Comparison of ENCODE assay signal across 8 cellular contexts in the genomic region with DNA sequence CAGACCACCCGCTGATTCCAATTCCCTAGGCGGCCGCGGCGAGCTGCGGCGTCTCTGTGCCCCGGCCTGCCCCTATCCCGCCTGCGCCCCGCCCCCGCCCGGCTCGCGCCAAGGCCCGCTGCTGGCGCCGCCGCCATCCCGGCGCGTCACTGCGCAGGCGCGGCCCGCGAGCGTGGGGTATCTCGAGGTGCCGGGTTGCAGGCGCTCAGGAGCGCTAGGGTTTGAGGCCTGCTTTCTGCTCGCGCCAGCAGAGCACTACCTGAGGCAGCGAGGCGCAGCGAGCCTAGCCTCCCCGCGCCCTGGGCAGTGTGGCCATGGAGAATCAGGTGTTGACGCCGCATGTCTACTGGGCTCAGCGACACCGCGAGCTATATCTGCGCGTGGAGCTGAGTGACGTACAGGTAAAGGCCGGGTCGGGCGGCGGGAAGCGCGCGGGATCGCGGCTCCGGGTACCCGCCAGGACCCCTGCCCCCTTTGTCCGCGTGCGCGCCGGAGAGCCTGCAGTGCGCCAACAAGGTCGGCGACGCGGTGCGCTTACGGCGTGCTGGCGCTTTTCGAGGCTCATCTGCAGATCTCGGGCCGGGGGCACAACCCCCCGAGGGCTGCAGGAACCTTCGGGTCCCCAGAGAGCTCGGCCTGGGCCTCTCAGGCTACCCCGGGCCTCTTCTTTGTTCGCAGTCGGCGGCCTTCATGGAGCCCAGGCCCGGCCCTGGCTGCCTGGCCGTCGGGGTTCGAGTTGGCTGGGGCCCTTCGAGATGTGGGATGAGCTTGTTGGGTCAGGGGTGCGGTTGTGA. TPM values are rescaled to one million over a fixed set of nuclear protein-coding genes. Genes with fewer than 3 reads are reported as not detected.
DNase-seq lines count a peak whose midpoint lies in the region; ATAC-seq and TF ChIP-seq lines count a peak whose summit lies in the region.

A gene with protein sequence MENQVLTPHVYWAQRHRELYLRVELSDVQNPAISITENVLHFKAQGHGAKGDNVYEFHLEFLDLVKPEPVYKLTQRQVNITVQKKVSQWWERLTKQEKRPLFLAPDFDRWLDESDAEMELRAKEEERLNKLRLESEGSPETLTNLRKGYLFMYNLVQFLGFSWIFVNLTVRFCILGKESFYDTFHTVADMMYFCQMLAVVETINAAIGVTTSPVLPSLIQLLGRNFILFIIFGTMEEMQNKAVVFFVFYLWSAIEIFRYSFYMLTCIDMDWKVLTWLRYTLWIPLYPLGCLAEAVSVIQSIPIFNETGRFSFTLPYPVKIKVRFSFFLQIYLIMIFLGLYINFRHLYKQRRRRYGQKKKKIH (plus strand): TSS at position 146 of the 794 bp plus-strand sequence. CDS start 169 bp downstream, at position 315.

- POLR2A ChIA-PET in OCI-LY7 (lab: Charles Lee): interaction anchor here (0.8 to 2.9 kb wide), 8 partner anchors 9 to 338 kb away, joined by 3 to 11 read pairs (median 4); a partner anchor contains a TSS

- no peaks in the 10 kb centered on the region; the same call in 1 of the 2 replicates for H4K20me1 ChIP-seq in OCI-LY7 (ENCODE audit: insufficient read depth, low read length)

- BruUV-seq in OCI-LY7 (replicated peaks; lab: Mats Ljungman, UMichigan): no TSS peak

- H3K4me3 ChIP-seq in OCI-LY7 (ENCODE audit: low read depth, low read length, poor library complexity, severe bottlenecking) (peak within 1 kb of the TSS; percentile 79), epithelial cell of proximal tubule (ENCODE audit: low read depth, low read length) (peak within 1 kb of the TSS; percentile 90)

- DNase-seq in COLO829 (ENCODE audit: low spot score): peak; percentile 70
- peak; percentile 98 for DNase-seq in HuH-7.5 (ENCODE audit: low spot score)
- peak; percentile 82 for DNase-seq in OCI-LY7 (ENCODE audit: low spot score)
- DNase-seq in activated T-cell treated with anti-CD3 and anti-CD28 coated beads for 4 hours: peak; percentile 84
- DNase-seq in epithelial cell of proximal tubule (ENCODE audit: low read depth): no peak
- DNase-seq in mucosa of gallbladder (ENCODE audit: low spot score): peak; percentile 79
- DNase-seq in stimulated activated CD8-positive, alpha-beta memory T cell treated with anti-CD3 and anti-CD28 coated beads, Interleukin-4, amount 100 ng/mL, for 4 hours (ENCODE audit: low read depth in 2 of 2, low spot score in 1 of 2): peak; percentile 73 to 77

- peak within 1 kb of the TSS; percentile 54 for H3K27ac ChIP-seq in OCI-LY7 (ENCODE audit: low read depth, low read length, poor library complexity, severe bottlenecking)

- H3K4me1 ChIP-seq in OCI-LY7 (ENCODE audit: insufficient read depth, low read length, poor library complexity, severe bottlenecking): peaks cover 27% of the 10 kb centered on the region

- no peaks in the 10 kb centered on the region for H3K9me2 ChIP-seq in OCI-LY7 (ENCODE audit: insufficient read depth, low read length)

- CTCF ChIA-PET in OCI-LY7 (lab: Charles Lee; ENCODE audit: unreplicated experiment): interaction anchor here (0.6 to 0.7 kb wide), 3 partner anchors 12 to 99 kb away, joined by 3 to 6 read pairs (median 3); no protein-coding TSS in a partner anchor

- peak; percentile 78 for ATAC-seq in GM21390 (IDR thresholded peaks at IDR 0.05; ENCODE audit: unreplicated experiment)

- H3K4me2 ChIP-seq in OCI-LY7 (ENCODE audit: low read length): peak within 1 kb of the TSS; percentile 68

- H3K36me3 ChIP-seq in OCI-LY7 (ENCODE audit: insufficient read depth, low read length): peaks cover 10% of the 10 kb centered on the region

- H3K79me2 ChIP-seq in OCI-LY7 (ENCODE audit: insufficient read depth, low read depth, low read length): peaks cover 49% of the 10 kb centered on the region

- H2AFZ ChIP-seq in OCI-LY7 (ENCODE audit: low read length): peak within 1 kb of the TSS; percentile 97

- TF ChIP-seq CTCF in OCI-LY7 (conservative IDR thresholded peaks at IDR 0.05; ENCODE audit: low read length) (no peak), epithelial cell of proximal tubule (conservative IDR thresholded peaks at IDR 0.05; ENCODE audit: low read depth, low read length) (no peak)

- intact Hi-C loops in OCI-LY7 (cut with micrococcal nuclease; ENCODE audit: unreplicated experiment): no loop called here

- no peaks in the 10 kb centered on the region for H3K9me3 ChIP-seq in OCI-LY7 (ENCODE audit: low read length)

RNA-seq across cellular contexts. Expression of the gene that starts here (rescaled TPM):
- total RNA-seq in OCI-LY7 (2014; rRNA removed; shearing (Covaris generic)): 29.2 and 34.7 TPM in 2 replicates
- total RNA-seq in OCI-LY7 (2022) (50.5 and 55.3 TPM in 2 replicates), epithelial cell of proximal tubule (127 and 157 TPM in 2 replicates), mucosa of gallbladder (80.5 TPM)
